19 cellular contexts compared by ENCODE assay signal in genomic region chr15:81942655-81943054, GRCh38.
DNase-seq lines count a peak whose midpoint lies in the region; ATAC-seq, FAIRE-seq and TF ChIP-seq lines count a peak whose summit lies in the region.
"Had no signal": no experiment of that assay in that cellular context is flagged by ENCODE, and none has a peak within 500 bp of the region (broad histone marks: within the 10 kb centered on the region; RNA-seq: fewer than 3 reads in every experiment).

No MANE protein-coding gene starts in this region.

- H3K27ac ChIP-seq in IMR-90 (ENCODE audit: insufficient read depth, low read length), result no peak overlapping the region

- H3K4me2 ChIP-seq in IMR-90 (ENCODE audit: low read depth, low read length), result no peak overlapping the region

- peaks cover 7% of the 10 kb centered on the region for H3K4me1 ChIP-seq in IMR-90 (ENCODE audit: control insufficient read depth, insufficient read depth, low read length)
- H3K4me1 ChIP-seq: Caco-2, HAP-1 had no signal

- H3K36me3 Mint-ChIP-seq in endothelial cell (ENCODE audit: low read depth, unreplicated experiment), result no peaks in the 10 kb centered on the region

- TF ChIP-seq CTCF in D721Med (IDR thresholded peaks at IDR 0.05; ENCODE audit: insufficient read depth, missing control alignments) (no peak), IMR-90 (conservative IDR thresholded peaks at IDR 0.05; ENCODE audit: low read depth, low read length) (no peak), endothelial cell (IDR thresholded peaks at IDR 0.05; ENCODE audit: unreplicated experiment) (no peak)

- dilution Hi-C loops in IMR-90 (cut with HindIII; ENCODE audit: low sequenced_read_pairs, unreplicated experiment), result no loop called here

- ATAC-seq in IMR-90 (ENCODE audit: low read depth) (no peak), HG02852 (IDR thresholded peaks at IDR 0.05; ENCODE audit: unreplicated experiment) (no peak)

- intact Hi-C loops in IMR-90 (cut with micrococcal nuclease), result loop anchor here (5.0 kb wide), 2 partner anchors 160 to 255 kb away; no protein-coding TSS in a partner anchor

- peak overlapping the region; percentile 43; the same call in 1 of the 2 replicates for H4K91ac ChIP-seq in IMR-90 (ENCODE audit: insufficient read depth, low read depth, low read length)

- H4K20me1 ChIP-seq in IMR-90 (ENCODE audit: insufficient read depth, low read length), result no peaks in the 10 kb centered on the region

- H3K4me3 ChIP-seq in IMR-90 (ENCODE audit: insufficient read depth, low read depth, low read length), result no peak overlapping the region
- H3K4me3 ChIP-seq: HAP-1 had no signal

- H2BK15ac ChIP-seq in IMR-90 (ENCODE audit: low read depth, low read length), result peak overlapping the region; percentile 92; the same call in 2 of the 3 replicates

- no peaks in the 10 kb centered on the region for H3K36me3 ChIP-seq in IMR-90 (ENCODE audit: control insufficient read depth, insufficient read depth, low read length)
- H3K36me3 ChIP-seq: HAP-1 had no signal

- H3K9me3 ChIP-seq in IMR-90 (ENCODE audit: control insufficient read depth, insufficient read depth, low read length), result no peaks in the 10 kb centered on the region
- H3K9me3 ChIP-seq: HAP-1 had no signal

- peaks cover 13% of the 10 kb centered on the region for H3K9me1 ChIP-seq in IMR-90 (ENCODE audit: insufficient read depth, low read length)

- no peaks in the 10 kb centered on the region for H3K79me1 ChIP-seq in IMR-90 (ENCODE audit: low read depth in 1 of 2, low read length in 2 of 2)

- peak; percentile 44 for FAIRE-seq in D721Med (lab: Jason Lieb, UNC)
- FAIRE-seq: GM12891, GM18507, H54 had no signal

- no peak for TF ChIP-seq POLR2A in IMR-90 (IDR thresholded peaks at IDR 0.05; ENCODE audit: low read depth, low read length)

- TF ChIP-seq RAD21 in IMR-90 (IDR thresholded peaks at IDR 0.05; ENCODE audit: low read length), result no peak

- CTCF ChIA-PET in IMR-90 (lab: Yijun Ruan, JAX), result no interaction called here

- peaks cover 61% of the 10 kb centered on the region for H3K4me1 Mint-ChIP-seq in endothelial cell (ENCODE audit: unreplicated experiment)
- H3K4me1 Mint-ChIP-seq: CD4-positive, alpha-beta memory T cell had no signal

- H2AFZ ChIP-seq in IMR-90 (replicated peaks; ENCODE audit: low read length, poor library complexity), result no peak overlapping the region

- H3K27me3 ChIP-seq in IMR-90 (ENCODE audit: control insufficient read depth, insufficient read depth, low read length), result no peaks in the 10 kb centered on the region

- no peak overlapping the region for H2AK9ac ChIP-seq in IMR-90 (replicated peaks; ENCODE audit: low read depth, low read length, poor library complexity)

- H2BK20ac ChIP-seq in IMR-90 (ENCODE audit: low read depth, low read length), result peak overlapping the region; percentile 96

- H4K5ac ChIP-seq in IMR-90 (ENCODE audit: low read depth, low read length), result peak overlapping the region; percentile 33; the same call in 1 of the 2 replicates

- H2BK120ac ChIP-seq in IMR-90 (ENCODE audit: low read depth, low read length), result peak overlapping the region; percentile 98

- no peak overlapping the region for H3K4me3 Mint-ChIP-seq in endothelial cell (ENCODE audit: unreplicated experiment)
- H3K4me3 Mint-ChIP-seq: CD4-positive, alpha-beta memory T cell; HFFc6 had no signal

- DNase-seq in D721Med (ENCODE audit: insufficient read length, low spot score) (no peak), IMR-90 (no peak), OCI-M1 (lab: John Stamatoyannopoulos, UW) (peak; percentile 72), endothelial cell (ENCODE audit: low spot score) (no peak), HUDEP-2 (lab: John Stamatoyannopoulos, UW; ENCODE audit: unreplicated experiment in 76 of 76) (no peak), DMS53 (lab: John Stamatoyannopoulos, UW) (no peak)
- no peak for DNase-seq in stimulated activated CD4-positive, alpha-beta T cell treated with anti-CD3 and anti-CD28 coated beads, Interleukin-4, amount 100 ng/mL, for 4 hours
- DNase-seq: C1 segment of cervical spinal cord; Caco-2; CD4-positive, alpha-beta memory T cell; DMS 273 treated with DMSO at 0.1 percent for 48 hours; DMS79 treated with DMSO at 0.1 percent for 48 hours; GOT3; HFFc6 had no signal

- H3K9me3 Mint-ChIP-seq in endothelial cell (ENCODE audit: unreplicated experiment), result no peaks in the 10 kb centered on the region
- H3K9me3 Mint-ChIP-seq: HFFc6 had no signal

- no peaks in the 10 kb centered on the region for H3K27me3 Mint-ChIP-seq in endothelial cell (ENCODE audit: unreplicated experiment)

- H4K8ac ChIP-seq in IMR-90 (ENCODE audit: low read depth in 2 of 2, low read length in 2 of 2), result peak overlapping the region in 1 of 2 experiments; percentile 79; a peak in 2 of 4 replicates

- peak overlapping the region; percentile 44 for H3K4ac ChIP-seq in IMR-90 (ENCODE audit: low read depth, low read length)

- no peak overlapping the region for H3K9ac ChIP-seq in IMR-90 (ENCODE audit: low read depth, low read length)

- peak overlapping the region; percentile 72; the same call in 1 of the 2 replicates for H3K18ac ChIP-seq in IMR-90 (ENCODE audit: low read depth, low read length)

- H3K56ac ChIP-seq in IMR-90 (ENCODE audit: extremely low read depth, insufficient read depth, low read length), result no peak overlapping the region

- in situ Hi-C loops in IMR-90 (cut with MboI; ENCODE audit: low sequenced_read_pairs), result no loop called here

- peak overlapping the region; percentile 91 for H2BK5ac ChIP-seq in IMR-90 (ENCODE audit: low read depth, low read length, poor library complexity, severe bottlenecking)

- 55% methylated on average over 1 of the region's 3 CpGs; no CpG with 5 or more reads in 1 of the 2 experiments for WGBS in IMR-90 (ENCODE audit: extremely low coverage in 2 of 2, insufficient read length in 1 of 2), 2 experiments

- H3K27ac Mint-ChIP-seq in endothelial cell (ENCODE audit: unreplicated experiment), result peak overlapping the region; percentile 72
- H3K27ac Mint-ChIP-seq: CD4-positive, alpha-beta memory T cell; HFFc6 had no signal

- POLR2A ChIA-PET in IMR-90 (lab: Charles Lee; ENCODE audit: unreplicated experiment), result no interaction called here

- no peak overlapping the region for H3K23ac ChIP-seq in IMR-90 (ENCODE audit: low read depth, low read length)

- H3K14ac ChIP-seq in IMR-90 (replicated peaks; ENCODE audit: low read depth, low read length), result no peak overlapping the region; the same call in 1 of the 2 replicates

- peak overlapping the region; percentile 63; the same call in 1 of the 2 replicates for H2AK5ac ChIP-seq in IMR-90 (ENCODE audit: low read depth, low read length)

- BruUV-seq in IMR-90 (replicated peaks; lab: Mats Ljungman, UMichigan), result no TSS peak

TF ChIP-seq in IMR-90, 13 proteins besides CTCF, POLR2A, EP300 and RAD21:
- TF ChIP-seq NFE2L2 (IDR thresholded peaks at IDR 0.05; ENCODE audit: low read depth, low read length) (no peak), SMC3 (IDR thresholded peaks at IDR 0.05; ENCODE audit: low read depth, low read length) (no peak), CHD1 (IDR thresholded peaks at IDR 0.05; ENCODE audit: low read depth, low read length) (no peak), RFX5 (IDR thresholded peaks at IDR 0.05; ENCODE audit: low read depth, low read length) (no peak), CEBPB (IDR thresholded peaks at IDR 0.05; ENCODE audit: low read depth, low read length) (no peak), RCOR1 (IDR thresholded peaks at IDR 0.05; ENCODE audit: insufficient replicate concordance, low read length) (no peak), MAZ (IDR thresholded peaks at IDR 0.05; ENCODE audit: borderline replicate concordance, low read depth, low read length) (no peak), MAFK (IDR thresholded peaks at IDR 0.05; ENCODE audit: low read depth, low read length) (no peak), BHLHE40 (IDR thresholded peaks at IDR 0.05; ENCODE audit: low read depth, low read length) (no peak), MXI1 (IDR thresholded peaks at IDR 0.05; ENCODE audit: borderline replicate concordance, low read depth, low read length) (no peak), FOS (IDR thresholded peaks at IDR 0.05; ENCODE audit: low read depth, low read length) (no peak), USF2 (IDR thresholded peaks at IDR 0.05; ENCODE audit: low read depth, low read length) (no peak), ELK1 (IDR thresholded peaks at IDR 0.05; ENCODE audit: borderline replicate concordance, low read depth, low read length) (no peak)
